ENCODE assay signal across 1 cellular context in the genomic region with DNA sequence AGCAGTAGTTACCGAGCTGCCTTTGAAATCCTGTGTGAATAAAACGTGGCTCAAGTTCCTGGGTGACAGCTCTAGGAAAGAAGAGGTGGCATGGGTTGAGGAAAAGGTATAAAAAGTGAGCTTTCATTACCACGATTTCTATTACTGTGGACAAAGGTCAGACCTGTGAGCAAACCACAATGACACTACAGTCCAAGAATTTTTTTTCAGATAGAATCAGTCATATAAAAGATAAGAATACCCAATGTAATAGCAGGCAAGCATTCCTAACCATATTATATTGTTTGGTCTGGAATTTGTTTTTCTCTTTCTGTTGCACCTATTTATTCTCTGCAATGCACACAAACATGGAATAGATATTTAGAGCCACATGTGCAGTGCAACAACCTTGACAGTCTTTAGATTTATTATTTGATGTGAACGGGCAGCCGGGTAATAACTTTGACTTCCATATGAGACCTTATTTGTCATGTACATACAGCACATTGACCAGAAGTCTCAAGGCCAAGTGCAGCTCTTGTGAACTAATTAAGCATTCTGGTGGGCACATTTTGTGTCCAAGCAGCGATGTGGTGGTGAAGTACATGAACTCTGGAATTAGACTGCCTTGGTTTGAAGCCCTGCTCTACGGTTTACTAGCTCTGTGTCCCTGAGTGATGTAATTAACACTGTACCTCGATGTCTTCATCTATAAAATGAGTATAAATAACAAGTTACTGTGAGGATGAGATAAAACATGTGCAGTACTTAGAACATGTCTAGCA.
TF ChIP-seq lines count a peak whose summit lies in the region.

No MANE protein-coding gene starts in this region.

TF ChIP-seq in HEK293, 187 proteins besides CTCF, POLR2A, EP300 and RAD21 (continued from another document):
- TF ChIP-seq ZNF138 (tag by site-specific recombination; IDR thresholded peaks at IDR 0.05; ENCODE audit: borderline replicate concordance) (no peak), ZNF214 (tag by site-specific recombination; IDR thresholded peaks at IDR 0.05; ENCODE audit: borderline replicate concordance) (no peak), SP3 (tag by site-specific recombination; IDR thresholded peaks at IDR 0.05) (no peak), ZNF174 (tag by site-specific recombination; IDR thresholded peaks at IDR 0.05) (no peak), ZNF121 (tag by site-specific recombination; IDR thresholded peaks at IDR 0.05) (no peak), ZNF624 (tag by site-specific recombination; IDR thresholded peaks at IDR 0.05) (no peak), ZNF544 (tag by site-specific recombination; IDR thresholded peaks at IDR 0.05) (no peak)
- TF ChIP-seq, protein P1, sequence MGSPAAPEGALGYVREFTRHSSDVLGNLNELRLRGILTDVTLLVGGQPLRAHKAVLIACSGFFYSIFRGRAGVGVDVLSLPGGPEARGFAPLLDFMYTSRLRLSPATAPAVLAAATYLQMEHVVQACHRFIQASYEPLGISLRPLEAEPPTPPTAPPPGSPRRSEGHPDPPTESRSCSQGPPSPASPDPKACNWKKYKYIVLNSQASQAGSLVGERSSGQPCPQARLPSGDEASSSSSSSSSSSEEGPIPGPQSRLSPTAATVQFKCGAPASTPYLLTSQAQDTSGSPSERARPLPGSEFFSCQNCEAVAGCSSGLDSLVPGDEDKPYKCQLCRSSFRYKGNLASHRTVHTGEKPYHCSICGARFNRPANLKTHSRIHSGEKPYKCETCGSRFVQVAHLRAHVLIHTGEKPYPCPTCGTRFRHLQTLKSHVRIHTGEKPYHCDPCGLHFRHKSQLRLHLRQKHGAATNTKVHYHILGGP (tag by site-specific recombination; IDR thresholded peaks at IDR 0.05), result peak; percentile 44; the same call in 1 of the 2 replicates
- TF ChIP-seq, protein P2, sequence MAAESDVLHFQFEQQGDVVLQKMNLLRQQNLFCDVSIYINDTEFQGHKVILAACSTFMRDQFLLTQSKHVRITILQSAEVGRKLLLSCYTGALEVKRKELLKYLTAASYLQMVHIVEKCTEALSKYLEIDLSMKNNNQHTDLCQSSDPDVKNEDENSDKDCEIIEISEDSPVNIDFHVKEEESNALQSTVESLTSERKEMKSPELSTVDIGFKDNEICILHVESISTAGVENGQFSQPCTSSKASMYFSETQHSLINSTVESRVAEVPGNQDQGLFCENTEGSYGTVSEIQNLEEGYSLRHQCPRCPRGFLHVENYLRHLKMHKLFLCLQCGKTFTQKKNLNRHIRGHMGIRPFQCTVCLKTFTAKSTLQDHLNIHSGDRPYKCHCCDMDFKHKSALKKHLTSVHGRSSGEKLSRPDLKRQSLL (tag by site-specific recombination; IDR thresholded peaks at IDR 0.05), result 0 out of 2 replicates have a peak, but pooled peaks have one; percentile 42
